ENCODE assay signal across 9 cellular contexts in the genomic region with DNA sequence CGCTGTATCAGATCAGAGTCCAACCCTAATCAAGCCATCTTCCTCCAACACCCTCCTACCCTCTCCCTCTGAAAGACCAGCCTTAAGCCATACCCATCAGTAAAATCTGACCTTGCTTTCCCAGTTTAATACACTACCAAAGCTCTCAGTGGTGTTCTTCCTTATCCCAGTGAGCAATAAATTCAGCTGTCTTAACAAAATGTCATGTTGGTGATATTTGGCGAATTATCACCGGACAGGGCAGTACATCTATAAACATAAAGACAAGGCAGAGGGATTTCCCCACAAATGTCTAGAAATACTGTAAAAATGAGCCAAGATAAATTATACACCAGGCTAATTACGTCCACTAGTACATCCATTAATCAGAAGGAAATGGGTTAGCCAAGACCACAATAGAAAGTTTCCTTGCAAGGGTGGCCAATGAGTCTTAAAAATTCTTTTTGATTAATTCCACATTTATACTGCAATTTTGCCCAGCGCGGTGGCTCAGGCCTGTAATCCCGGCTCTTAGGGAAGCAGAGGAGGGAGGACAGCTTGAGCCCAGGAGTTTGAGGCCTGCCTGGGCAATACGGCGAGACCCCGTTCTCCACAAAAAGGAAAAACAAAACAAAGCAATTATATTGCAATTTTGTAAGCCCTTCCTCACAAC. TPM values are rescaled to one million over a fixed set of nuclear protein-coding genes. Genes with fewer than 3 reads are reported as not detected.
DNase-seq lines count a peak whose midpoint lies in the region; ATAC-seq and TF ChIP-seq lines count a peak whose summit lies in the region.
"Had no signal": no experiment of that assay in that cellular context is flagged by ENCODE, and none has a peak within 500 bp of the region (broad histone marks: within the 10 kb centered on the region; RNA-seq: fewer than 3 reads in every experiment).

No MANE protein-coding gene starts in this region.

- H3K79me2 ChIP-seq in HCT116 (ENCODE audit: insufficient read depth, low read length) (peaks cover 97% of the 10 kb centered on the region), smooth muscle cell (ENCODE audit: low read depth) (peaks cover 93% of the 10 kb centered on the region)

- H3K9me2 ChIP-seq in HCT116 (ENCODE audit: insufficient read depth), result no peaks in the 10 kb centered on the region

- H3K4me2 ChIP-seq in HCT116 (ENCODE audit: low read length), result peak overlapping the region; percentile 79
- peak overlapping the region; percentile 96 for H3K4me2 ChIP-seq in smooth muscle cell

- RAD21 ChIA-PET in HCT116 (lab: Charles Lee; ENCODE audit: low non-redundant PET in 1 of 2, low total read pairs in 2 of 2, uncharacterized antibody in 2 of 2, unreplicated experiment in 2 of 2), result no interaction called here

- H3K36me3 Mint-ChIP-seq in activated CD4-positive, alpha-beta memory T cell treated with anti-CD3 and anti-CD28 coated beads for 36 hours, result peaks cover 12% of the 10 kb centered on the region

- no peaks in the 10 kb centered on the region; the same call in 1 of the 2 replicates for H4K20me1 ChIP-seq in HCT116 (ENCODE audit: insufficient read depth)
- H4K20me1 ChIP-seq in smooth muscle cell (ENCODE audit: low read depth), result peaks cover 53% of the 10 kb centered on the region

- H3K9me3 ChIP-seq in HCT116 (ENCODE audit: control insufficient read depth in 1 of 2, insufficient read depth in 1 of 2, low read depth in 1 of 2, low read length in 2 of 2), result no peaks in the 10 kb centered on the region
- no peaks in the 10 kb centered on the region for H3K9me3 ChIP-seq in iPS DF 6.9 (ENCODE audit: control insufficient read depth, insufficient read depth, low read length)
- no peaks in the 10 kb centered on the region for H3K9me3 ChIP-seq in smooth muscle cell (replicated peaks; ENCODE audit: low read depth)

- H3K4me1 ChIP-seq in HCT116 (ENCODE audit: control insufficient read depth in 1 of 2, insufficient read depth in 2 of 2, low read length in 2 of 2) (peaks cover 0 to 16% of the 10 kb centered on the region in 2 experiments; a peak in 3 of 4 replicates), iPS DF 6.9 (ENCODE audit: control insufficient read depth, insufficient read depth, low read length) (no peaks in the 10 kb centered on the region), smooth muscle cell (ENCODE audit: low read depth) (peaks cover 17% of the 10 kb centered on the region)

- no peaks in the 10 kb centered on the region for H3K27me3 ChIP-seq in HCT116 (ENCODE audit: insufficient read depth, low read length)
- no peaks in the 10 kb centered on the region for H3K27me3 ChIP-seq in iPS DF 6.9 (ENCODE audit: control insufficient read depth, insufficient read depth, low read length)
- no peaks in the 10 kb centered on the region for H3K27me3 ChIP-seq in smooth muscle cell (ENCODE audit: low read depth)

- no peaks in the 10 kb centered on the region for H3F3A ChIP-seq in smooth muscle cell (ENCODE audit: low read depth)

- intact Hi-C loops in HCT116 (cut with micrococcal nuclease), result no loop called here
- intact Hi-C loops in activated CD4-positive, alpha-beta memory T cell treated with anti-CD3 and anti-CD28 coated beads for 36 hours (cut with micrococcal nuclease), result loop anchor here (5.0 kb wide), 1 partner anchor 218 kb away; no protein-coding TSS in a partner anchor

- CTCF ChIA-PET in HCT116 (lab: Charles Lee), result no interaction called here
- CTCF ChIA-PET in activated CD4-positive, alpha-beta memory T cell treated with anti-CD3 and anti-CD28 coated beads for 36 hours (lab: Charles Lee), result no interaction called here

- no peak overlapping the region for H2AFZ ChIP-seq in HCT116 (ENCODE audit: low read depth, low read length, poor library complexity, severe bottlenecking)
- H2AFZ ChIP-seq in smooth muscle cell (ENCODE audit: low read depth), result peak overlapping the region; percentile 96

- H3K27ac ChIP-seq in HCT116 (ENCODE audit: low read depth, low read length) (0 out of 2 replicates have a peak overlapping the region, but pooled peaks have one; percentile 38), iPS DF 6.9 (ENCODE audit: low read length) (no peak overlapping the region), smooth muscle cell (ENCODE audit: low read depth) (peak overlapping the region; percentile 69)

- DNase-seq in HCT116 (ENCODE audit: low read depth, low spot score) (no peak), iPS DF 6.9 (ENCODE audit: low read depth, low spot score) (no peak), smooth muscle cell (lab: John Stamatoyannopoulos, UW; ENCODE audit: unreplicated experiment) (no peak), kidney glomerular epithelial cell (lab: John Stamatoyannopoulos, UW) (no peak)
- DNase-seq in activated CD4-positive, alpha-beta memory T cell treated with anti-CD3 and anti-CD28 coated beads for 36 hours, result no peak
- DNase-seq in activated CD4-positive, alpha-beta T cell treated with anti-CD3 and anti-CD28 coated beads, Interleukin-2, amount 50 U/mL, for 4 hours, result no peak
- DNase-seq: stimulated activated CD4-positive, alpha-beta T cell treated with anti-CD3 and anti-CD28 coated beads, Interleukin-4, amount 100 ng/mL, for 1 hour had no signal

- H3K36me3 ChIP-seq in HCT116 (ENCODE audit: control insufficient read depth in 1 of 2, insufficient read depth in 2 of 2, low read length in 2 of 2) (no peaks in the 10 kb centered on the region), iPS DF 6.9 (ENCODE audit: control insufficient read depth, insufficient read depth, low read length) (no peaks in the 10 kb centered on the region), smooth muscle cell (ENCODE audit: low read depth) (no peaks in the 10 kb centered on the region)

- no CpG with 5 or more reads among the region's 10 CpGs for WGBS in iPS DF 6.9 (ENCODE audit: insufficient coverage, insufficient read length)
- 37% methylated on average over 10 of the region's 10 CpGs for WGBS in smooth muscle cell (ENCODE audit: low lambda C conversion rate)

- H3K27ac Mint-ChIP-seq in activated CD4-positive, alpha-beta memory T cell treated with anti-CD3 and anti-CD28 coated beads for 36 hours, result peak overlapping the region; percentile 15

- H3K4me3 Mint-ChIP-seq in activated CD4-positive, alpha-beta memory T cell treated with anti-CD3 and anti-CD28 coated beads for 36 hours, result peak overlapping the region; percentile 85

- no peak for TF ChIP-seq CTCF in HCT116 (IDR thresholded peaks at IDR 0.05 in 2 of 3, conservative IDR thresholded peaks at IDR 0.05 in 1 of 3; ENCODE audit: borderline replicate concordance in 1 of 3, insufficient read depth in 1 of 3, low read depth in 2 of 3, low read length in 2 of 3)
- no peak for TF ChIP-seq CTCF in smooth muscle cell (IDR thresholded peaks at IDR 0.05; ENCODE audit: borderline replicate concordance, insufficient read depth, poor library complexity, severe bottlenecking)

- no TSS peak for BruUV-seq in HCT116 (replicated peaks; lab: Mats Ljungman, UMichigan)

- H3K9ac ChIP-seq in HCT116 (ENCODE audit: low read length), result peak overlapping the region; percentile 90
- H3K9ac ChIP-seq in smooth muscle cell (ENCODE audit: low read depth), result peak overlapping the region; percentile 85

- ATAC-seq in HCT116 (no peak), GM19395 (IDR thresholded peaks at IDR 0.05; ENCODE audit: unreplicated experiment) (no peak), HG03521 (IDR thresholded peaks at IDR 0.05; ENCODE audit: unreplicated experiment) (no peak)

- no peaks in the 10 kb centered on the region for H3K9me3 Mint-ChIP-seq in activated CD4-positive, alpha-beta memory T cell treated with anti-CD3 and anti-CD28 coated beads for 36 hours

- TF ChIP-seq RAD21 in HCT116 (IDR thresholded peaks at IDR 0.05; ENCODE audit: low read depth), result no peak

- POLR2A ChIA-PET in HCT116 (lab: Charles Lee), result interaction anchor here (1.2 kb wide), 1 partner anchor 9 kb away, joined by 3 read pairs; no protein-coding TSS in a partner anchor
- POLR2A ChIA-PET in activated CD4-positive, alpha-beta memory T cell treated with anti-CD3 and anti-CD28 coated beads for 36 hours (lab: Charles Lee), result interaction anchor here (0.7 to 1.9 kb wide), 7 partner anchors 16 to 1910 kb away, joined by 3 to 6 read pairs (median 4); partner anchors contain the start of genes AKIRIN2 and ZNF292

- no peak for TF ChIP-seq POLR2A in HCT116 (IDR thresholded peaks at IDR 0.05; ENCODE audit: borderline replicate concordance, extremely low read depth, insufficient read depth, insufficient read length)

- H3K4me1 Mint-ChIP-seq in activated CD4-positive, alpha-beta memory T cell treated with anti-CD3 and anti-CD28 coated beads for 36 hours (ENCODE audit: low read depth), result peaks cover 51% of the 10 kb centered on the region

- no peaks in the 10 kb centered on the region for H3K27me3 Mint-ChIP-seq in activated CD4-positive, alpha-beta memory T cell treated with anti-CD3 and anti-CD28 coated beads for 36 hours

- H3K4me3 ChIP-seq in HCT116 (replicated peaks in 1 of 2; ENCODE audit: low read depth in 1 of 2, low read length in 2 of 2) (peak overlapping the region; percentile 85 to 88), iPS DF 6.9 (ENCODE audit: low read length) (peak overlapping the region; percentile 73; the same call in 1 of the 2 replicates), smooth muscle cell (peak overlapping the region; percentile 90)

TF ChIP-seq in HCT116, 20 proteins besides CTCF, POLR2A, EP300 and RAD21 (continues in another document):
- TF ChIP-seq SRF (IDR thresholded peaks at IDR 0.05; ENCODE audit: low read depth), result no peak
- TF ChIP-seq, protein P1, sequence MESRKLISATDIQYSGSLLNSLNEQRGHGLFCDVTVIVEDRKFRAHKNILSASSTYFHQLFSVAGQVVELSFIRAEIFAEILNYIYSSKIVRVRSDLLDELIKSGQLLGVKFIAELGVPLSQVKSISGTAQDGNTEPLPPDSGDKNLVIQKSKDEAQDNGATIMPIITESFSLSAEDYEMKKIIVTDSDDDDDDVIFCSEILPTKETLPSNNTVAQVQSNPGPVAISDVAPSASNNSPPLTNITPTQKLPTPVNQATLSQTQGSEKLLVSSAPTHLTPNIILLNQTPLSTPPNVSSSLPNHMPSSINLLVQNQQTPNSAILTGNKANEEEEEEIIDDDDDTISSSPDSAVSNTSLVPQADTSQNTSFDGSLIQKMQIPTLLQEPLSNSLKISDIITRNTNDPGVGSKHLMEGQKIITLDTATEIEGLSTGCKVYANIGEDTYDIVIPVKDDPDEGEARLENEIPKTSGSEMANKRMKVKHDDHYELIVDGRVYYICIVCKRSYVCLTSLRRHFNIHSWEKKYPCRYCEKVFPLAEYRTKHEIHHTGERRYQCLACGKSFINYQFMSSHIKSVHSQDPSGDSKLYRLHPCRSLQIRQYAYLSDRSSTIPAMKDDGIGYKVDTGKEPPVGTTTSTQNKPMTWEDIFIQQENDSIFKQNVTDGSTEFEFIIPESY (IDR thresholded peaks at IDR 0.05; ENCODE audit: extremely low read depth, insufficient replicate concordance, low read length), result no peak

RNA-seq across cellular contexts. Expression of gene RARS2, which starts 0.9 kb away (rescaled TPM):
- 34.8 TPM for total RNA-seq in HCT116 (2021; ENCODE audit: unreplicated experiment)
- 12.4 and 18.5 TPM in 2 replicates for polyA plus RNA-seq in HCT116 (2012)
- 10 to 100 TPM; 20.0 to 20.8 TPM for total RNA-seq in activated CD4-positive, alpha-beta memory T cell treated with anti-CD3 and anti-CD28 coated beads for 36 hours
- total RNA-seq in smooth muscle cell, result 43.1 and 51.0 TPM in 2 replicates
- 52.5 and 68.9 TPM in 2 replicates for polyA plus RNA-seq in smooth muscle cell

RNA-seq across cellular contexts. Expression of gene ORC3, which starts 1.1 kb away (rescaled TPM):
- total RNA-seq in HCT116 (2021; ENCODE audit: unreplicated experiment) (34.2 TPM), smooth muscle cell (37.1 and 41.8 TPM in 2 replicates)
- polyA plus RNA-seq in HCT116 (2012), result 11.0 and 17.4 TPM in 2 replicates
- 10 to 100 TPM; 35.0 to 38.7 TPM for total RNA-seq in activated CD4-positive, alpha-beta memory T cell treated with anti-CD3 and anti-CD28 coated beads for 36 hours
- polyA plus RNA-seq in smooth muscle cell, result 23.3 and 23.4 TPM in 2 replicates
